In genomic region chr2:234514873-234515638, GRCh38 we compare ENCODE assay signal across 16 cellular contexts.
"Had no signal": no experiment of that assay in that cellular context is flagged by ENCODE, and none has a peak within 500 bp of the region (broad histone marks: within the 10 kb centered on the region; RNA-seq: fewer than 3 reads in every experiment).

No MANE protein-coding gene starts in this region.

- H3K27ac ChIP-seq: brain microvascular endothelial cell, thoracic aorta, vagina had no signal

- H3K36me3 ChIP-seq: brain microvascular endothelial cell, thoracic aorta, vagina had no signal

- H3K4me1 ChIP-seq: vagina had no signal

- H3K27me3 ChIP-seq: brain microvascular endothelial cell, vagina had no signal

- ATAC-seq: sciatic nerve; stimulated activated naive CD8-positive, alpha-beta T cell treated with anti-CD3 and anti-CD28 coated beads, Interleukin-15, amount 100 ng/mL, for 72 hours; T-helper 17 cell had no signal

- DNase-seq: activated CD4-positive, alpha-beta T cell treated with anti-CD3 and anti-CD28 coated beads for 48 hours; activated CD8-positive, alpha-beta memory T cell treated with anti-CD3 and anti-CD28 coated beads for 24 hours; activated naive CD4-positive, alpha-beta T cell treated with Interleukin-2 at 50 U/mL for 16 hours; activated T-cell treated with anti-CD3 and anti-CD28 coated beads for 4 hours; anterior cingulate cortex; brain microvascular endothelial cell; cortex of kidney; effector CD8-positive, alpha-beta T cell; foreskin fibroblast; glutamatergic neuron; kidney glomerular epithelial cell; stimulated activated naive CD8-positive, alpha-beta T cell treated with anti-CD3 and anti-CD28 coated beads, Interleukin-15, amount 100 ng/mL, for 72 hours; T-helper 17 cell had no signal

- H3K9me3 ChIP-seq: thoracic aorta, vagina had no signal

- H3K4me3 ChIP-seq: thoracic aorta, vagina had no signal
